1 cellular context compared by ENCODE assay signal in genomic region chr12:104958009-104958945, GRCh38.
TF ChIP-seq lines count a peak whose summit lies in the region.

SLC41A2 (minus strand) TSS chr12:104958290; CDS start chr12:104928527, 29,763 bp downstream.

TF ChIP-seq in K562, 482 proteins besides CTCF, POLR2A, EP300 and RAD21 (continued from another document and continues in another):
- TF ChIP-seq JUND (IDR thresholded peaks at IDR 0.05; ENCODE audit: borderline replicate concordance, low read depth, low read length) (peak; percentile 80), JUND (tag; IDR thresholded peaks at IDR 0.05; ENCODE audit: borderline replicate concordance, low read depth, low read length) (peak; percentile 37; the same call in 1 of the 3 replicates), MLLT1 (IDR thresholded peaks at IDR 0.05) (no peak), POLR3G (IDR thresholded peaks at IDR 0.05; ENCODE audit: extremely low read depth, insufficient read length, insufficient replicate concordance) (no peak), THAP7 (CRISPR knock-in tag; IDR thresholded peaks at IDR 0.05) (no peak), TFE3 (CRISPR knock-in tag; IDR thresholded peaks at IDR 0.05) (no peak), PURB (CRISPR knock-in tag; IDR thresholded peaks at IDR 0.05; ENCODE audit: low read depth) (no peak), HEY1 (CRISPR knock-in tag; IDR thresholded peaks at IDR 0.05; ENCODE audit: borderline replicate concordance) (no peak), ZNF184 (CRISPR knock-in tag; IDR thresholded peaks at IDR 0.05) (no peak), XRCC4 (IDR thresholded peaks at IDR 0.05; ENCODE audit: extremely low read depth, insufficient read depth, insufficient read length) (no peak), FOXK1 (CRISPR knock-in tag; IDR thresholded peaks at IDR 0.05; ENCODE audit: borderline replicate concordance) (no peak), CREB1 (IDR thresholded peaks at IDR 0.05) (no peak), CREB1 (CRISPR knock-in tag; IDR thresholded peaks at IDR 0.05) (no peak; the same call in 1 of the 2 replicates), GTF2B (IDR thresholded peaks at IDR 0.05; ENCODE audit: extremely low read depth, insufficient read length) (no peak), THAP12 (CRISPR knock-in tag; IDR thresholded peaks at IDR 0.05) (no peak), ZNF740 (CRISPR knock-in tag; IDR thresholded peaks at IDR 0.05) (no peak), ZNF740 (tag; IDR thresholded peaks at IDR 0.05) (no peak), BRF1 (IDR thresholded peaks at IDR 0.05; ENCODE audit: borderline replicate concordance, extremely low read depth, insufficient read length) (no peak), ZNF121 (CRISPR knock-in tag; conservative IDR thresholded peaks at IDR 0.05) (no peak), SNAPC5 (CRISPR knock-in tag; IDR thresholded peaks at IDR 0.05) (no peak), HNRNPL (IDR thresholded peaks at IDR 0.05; ENCODE audit: low read depth, low read length) (no peak), TEAD2 (tag; IDR thresholded peaks at IDR 0.05) (no peak), CC2D1A (IDR thresholded peaks at IDR 0.05) (no peak), RBBP5 (IDR thresholded peaks at IDR 0.05; ENCODE audit: borderline replicate concordance, insufficient read depth, low read length, poor library complexity, severe bottlenecking) (peak; percentile 61), ZNF384 (IDR thresholded peaks at IDR 0.05; ENCODE audit: low read depth, low read length) (no peak), BMI1 (IDR thresholded peaks at IDR 0.05; ENCODE audit: low read length) (no peak), ILK (tag; IDR thresholded peaks at IDR 0.05; ENCODE audit: borderline replicate concordance, low read depth) (no peak), TCF3 (CRISPR knock-in tag; IDR thresholded peaks at IDR 0.05) (no peak), CREB5 (CRISPR knock-in tag; IDR thresholded peaks at IDR 0.05) (no peak), ELF1 (tag; IDR thresholded peaks at IDR 0.05) (0 out of 2 replicates have a peak, but pooled peaks have one; percentile 23), ZNF609 (CRISPR knock-in tag; IDR thresholded peaks at IDR 0.05; ENCODE audit: borderline replicate concordance) (no peak)
